In genomic region chr7:74656911-74657691, GRCh38 we compare ENCODE assay signal across 8 cellular contexts. TPM values are rescaled to one million over a fixed set of nuclear protein-coding genes. Genes with fewer than 3 reads are reported as not detected.
DNase-seq lines count a peak whose midpoint lies in the region; ATAC-seq and TF ChIP-seq lines count a peak whose summit lies in the region.

No MANE protein-coding gene starts in this region.

- peaks cover 29% of the 10 kb centered on the region for H3K4me1 ChIP-seq in SJSA1 (replicated peaks)
- peaks cover 3 to 56% (median 19%) of the 10 kb centered on the region in 3 donors for H3K4me1 ChIP-seq in gastroesophageal sphincter

- peak overlapping the region; percentile 82 for H3K27ac Mint-ChIP-seq in activated naive CD4-positive, alpha-beta T cell treated with anti-CD3 and anti-CD28 coated beads for 36 hours

- H3K36me3 ChIP-seq in SJSA1 (peaks cover 28% of the 10 kb centered on the region), gastroesophageal sphincter (no peaks in the 10 kb centered on the region)

- H3K27ac ChIP-seq in SJSA1 = peak overlapping the region; percentile 93
- H3K27ac ChIP-seq in gastroesophageal sphincter = peak overlapping the region; percentile 81 to 100 (median 96)
- H3K27ac ChIP-seq in substantia nigra (ENCODE audit: low read depth, low read length, poor library complexity, severe bottlenecking) = peak overlapping the region; percentile 99

- H3K4me3 ChIP-seq in SJSA1 (peak overlapping the region; percentile 100), gastroesophageal sphincter (peak overlapping the region; percentile 54 to 100)

- ATAC-seq in gastroesophageal sphincter = peak; percentile 87

- H3K27me3 Mint-ChIP-seq in activated naive CD4-positive, alpha-beta T cell treated with anti-CD3 and anti-CD28 coated beads for 36 hours (ENCODE audit: low read depth) = peaks cover 1% of the 10 kb centered on the region

- H3K9me3 Mint-ChIP-seq in activated naive CD4-positive, alpha-beta T cell treated with anti-CD3 and anti-CD28 coated beads for 36 hours = no peaks in the 10 kb centered on the region

- CTCF ChIA-PET in HEK293T (lab: Yijun Ruan, JAX) = no interaction called here
- CTCF ChIA-PET in activated naive CD4-positive, alpha-beta T cell treated with anti-CD3 and anti-CD28 coated beads for 36 hours (lab: Charles Lee) = interaction anchor here (1.0 kb wide), 1 partner anchor 242 kb away, joined by 5 read pairs; no protein-coding TSS in a partner anchor

- peak overlapping the region; percentile 85 for H3K4me3 Mint-ChIP-seq in activated naive CD4-positive, alpha-beta T cell treated with anti-CD3 and anti-CD28 coated beads for 36 hours

- WGBS in gastroesophageal sphincter (ENCODE audit: low coverage in 1 of 2), 2 donors = 0% methylated on average over 5 to 6 of the region's 59 CpGs

- peak in 3 of 4 experiments; percentile 2 to 57 (median 27) for TF ChIP-seq CTCF in gastroesophageal sphincter (IDR thresholded peaks at IDR 0.05)

- intact Hi-C loops in activated naive CD4-positive, alpha-beta T cell treated with anti-CD3 and anti-CD28 coated beads for 36 hours (cut with micrococcal nuclease) = loop anchor here (1.0 to 10.0 kb wide), 8 partner anchors 8 to 942 kb away; partner anchors contain the start of genes RFC2 and STX1A

- no peaks in the 10 kb centered on the region for H3K27me3 ChIP-seq in SJSA1 (replicated peaks)
- no peaks in the 10 kb centered on the region for H3K27me3 ChIP-seq in gastroesophageal sphincter

- TF ChIP-seq POLR2A in gastroesophageal sphincter (IDR thresholded peaks at IDR 0.05) = peak; percentile 40 to 44

- POLR2A ChIA-PET in HEK293T (lab: Yijun Ruan, JAX) = interaction anchor here (0.6 to 1.6 kb wide), 4 partner anchors 21 to 40 kb away, joined by 3 read pairs; no protein-coding TSS in a partner anchor

- H3K9me3 ChIP-seq in SJSA1 (replicated peaks) (peaks cover 4% of the 10 kb centered on the region), gastroesophageal sphincter (no peaks in the 10 kb centered on the region)

- TF ChIP-seq EP300 in gastroesophageal sphincter (IDR thresholded peaks at IDR 0.05) = no peak

- DNase-seq in GM04504 (ENCODE audit: low read depth) (peak; percentile 91), HEK293T (ENCODE audit: extremely low spot score) (peak; percentile 91), MV-4-11 (lab: John Stamatoyannopoulos, UW) (peak; percentile 92), SJSA1 (ENCODE audit: low read depth in 1 of 2, low spot score in 2 of 2) (peak; percentile 98), non-pigmented ciliary epithelial cell (ENCODE audit: low read depth) (peak; percentile 63), substantia nigra (lab: John Stamatoyannopoulos, UW) (peak; percentile 67 to 99 (median 95))
- DNase-seq in activated naive CD4-positive, alpha-beta T cell treated with anti-CD3 and anti-CD28 coated beads for 36 hours = peak; percentile 98

- H3K36me3 Mint-ChIP-seq in activated naive CD4-positive, alpha-beta T cell treated with anti-CD3 and anti-CD28 coated beads for 36 hours (ENCODE audit: low read depth) = peaks cover 5% of the 10 kb centered on the region

- H3K4me1 Mint-ChIP-seq in activated naive CD4-positive, alpha-beta T cell treated with anti-CD3 and anti-CD28 coated beads for 36 hours (ENCODE audit: low read depth) = peaks cover 48% of the 10 kb centered on the region

TF ChIP-seq in HEK293T, 16 proteins besides CTCF, POLR2A, EP300 and RAD21:
- TF ChIP-seq FOXK2 (IDR thresholded peaks at IDR 0.05) = no peak
- TF ChIP-seq SP1 (IDR thresholded peaks at IDR 0.05) = no peak
- peak; percentile 38; the same call in 1 of the 2 replicates for TF ChIP-seq ELF4 (IDR thresholded peaks at IDR 0.05)
- no peak for TF ChIP-seq NFRKB (IDR thresholded peaks at IDR 0.05)
- TF ChIP-seq BHLHE40 (IDR thresholded peaks at IDR 0.05; ENCODE audit: borderline replicate concordance) = no peak
- 0 out of 2 replicates have a peak, but pooled peaks have one; percentile 17 for TF ChIP-seq PKNOX1 (IDR thresholded peaks at IDR 0.05)
- no peak for TF ChIP-seq LEF1 (IDR thresholded peaks at IDR 0.05; ENCODE audit: borderline replicate concordance)
- TF ChIP-seq ARNT (IDR thresholded peaks at IDR 0.05) = no peak
- TF ChIP-seq HDGF (IDR thresholded peaks at IDR 0.05; ENCODE audit: borderline replicate concordance) = 0 out of 2 replicates have a peak, but pooled peaks have one; percentile 69

RNA-seq across cellular contexts. Expression of gene GTF2I, which starts 0.4 kb away (rescaled TPM):
- total RNA-seq in SJSA1 (2014; rRNA removed; shearing (Covaris generic)) = 78.9 and 113 TPM in 2 replicates
- 10 to 100 TPM; 81.3 to 81.5 TPM for total RNA-seq in activated naive CD4-positive, alpha-beta T cell treated with anti-CD3 and anti-CD28 coated beads for 36 hours
- 100 to 1,000 TPM; 116 to 173 (median 154) TPM for total RNA-seq in gastroesophageal sphincter

Comparison
In these comparisons a context has a peak if more than half of its experiments do, and no peak if none do; other contexts are left out.
1. Peak in every context shown above with its lines: DNase-seq, ATAC-seq, H3K4me3 ChIP-seq and H3K27ac ChIP-seq.